In the genomic region with DNA sequence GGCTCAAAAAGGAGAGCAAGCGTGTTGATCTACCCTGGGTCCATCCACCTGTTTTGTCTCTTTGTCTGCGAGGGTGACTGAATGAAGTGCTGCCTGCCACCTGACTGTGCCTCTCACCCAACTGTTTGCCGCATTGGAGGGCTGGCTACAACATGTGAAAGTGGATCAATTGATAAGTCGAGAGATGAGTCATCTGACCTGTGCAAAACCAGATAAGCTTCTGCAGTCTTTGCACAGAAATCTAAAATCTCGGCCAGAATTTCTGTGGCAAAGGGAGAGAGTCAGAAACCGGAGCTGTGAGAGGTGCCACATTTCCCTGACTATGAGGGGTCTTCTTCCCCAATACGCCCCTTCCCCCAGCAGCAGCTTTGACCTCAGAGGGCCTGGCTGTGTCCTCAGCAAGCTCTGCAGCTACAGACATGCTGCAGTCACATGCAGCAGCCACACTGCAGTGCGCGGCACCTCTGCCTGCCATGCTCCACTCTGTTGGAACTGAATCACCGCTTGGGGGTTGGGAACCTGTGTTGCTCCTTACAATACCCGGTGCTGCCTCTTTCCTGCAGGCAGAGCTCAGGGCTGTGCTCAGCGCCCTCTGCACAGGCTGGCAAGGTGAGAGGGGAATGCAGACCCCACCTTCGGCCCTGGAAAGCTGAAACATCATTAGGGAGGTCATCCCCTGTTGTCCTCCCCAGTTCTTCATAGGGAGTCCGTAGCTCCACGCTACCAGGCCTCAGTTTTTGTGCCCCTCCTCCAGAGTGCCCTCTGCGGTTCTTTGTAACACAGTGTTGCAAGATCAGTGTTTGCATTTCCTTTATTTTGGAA, we compare ENCODE assay signal across 9 cellular contexts. TPM values are rescaled to one million over a fixed set of nuclear protein-coding genes. Genes with fewer than 3 reads are reported as not detected.
DNase-seq lines count a peak whose midpoint lies in the region; ATAC-seq, FAIRE-seq and TF ChIP-seq lines count a peak whose summit lies in the region.
"Had no signal": no experiment of that assay in that cellular context is flagged by ENCODE, and none has a peak within 500 bp of the region (broad histone marks: within the 10 kb centered on the region; RNA-seq: fewer than 3 reads in every experiment).

No MANE protein-coding gene starts in this region.

- no peaks in the 10 kb centered on the region for H3K9me1 ChIP-seq in K562 (ENCODE audit: control insufficient read depth, insufficient read depth, low read length)

- H3K36me3 ChIP-seq in K562 (ENCODE audit: control insufficient read depth, insufficient read depth, low read length) (no peaks in the 10 kb centered on the region), parathyroid adenoma (ENCODE audit: control insufficient read depth, insufficient read depth, low read length) (no peaks in the 10 kb centered on the region)
- H3K36me3 ChIP-seq: WERI-Rb-1 had no signal

- H3K27me3 ChIP-seq in K562 (ENCODE audit: control insufficient read depth in 2 of 2, insufficient read depth in 2 of 2, low read length in 2 of 2) (peaks cover 19 to 32% of the 10 kb centered on the region in 2 experiments), parathyroid adenoma (ENCODE audit: control insufficient read depth, insufficient read depth, low read length) (no peaks in the 10 kb centered on the region)

- H4K20me1 ChIP-seq in K562 (replicated peaks; ENCODE audit: control insufficient read depth, insufficient read depth, low read length), result 0 out of 2 replicates have a peak, but pooled peaks cover 10% of the 10 kb centered on the region

- intact Hi-C loops in K562 (cut with micrococcal nuclease), result no loop called here

- TF ChIP-seq POLR2A in K562 (conservative IDR thresholded peaks at IDR 0.05), result no peak

- CTCF ChIA-PET in K562 (lab: Yijun Ruan, JAX; ENCODE audit: low intra/inter-chr PET ratio), result no interaction called here

- in situ Hi-C loops in K562 (cut with MboI), result no loop called here

- H3K4me2 ChIP-seq in K562 (ENCODE audit: insufficient read depth, low read length) (no peak overlapping the region), parathyroid adenoma (ENCODE audit: low read length) (peak overlapping the region; percentile 45)

- peak; percentile 21 for DNase-seq in NCI-H1436 (lab: John Stamatoyannopoulos, UW)
- DNase-seq in NCI-H1436 treated with DMSO at 0.1 percent for 48 hours (lab: John Stamatoyannopoulos, UW), result no peak
- DNase-seq in NCI-H2107 treated with DMSO at 0.1 percent for 48 hours (lab: John Stamatoyannopoulos, UW; ENCODE audit: unreplicated experiment), result peak; percentile 73
- peak; percentile 43 to 68 (median 61) for DNase-seq in K562 (ENCODE audit: extremely low read depth in 1 of 4, low spot score in 3 of 4)
- DNase-seq: WERI-Rb-1 had no signal

- peak; percentile 69 for TF ChIP-seq EP300 in K562 (IDR thresholded peaks at IDR 0.05; ENCODE audit: low read length)

- no TSS peak for BruUV-seq in K562 (replicated peaks; lab: Mats Ljungman, UMichigan)

- H3K4me1 ChIP-seq in K562 (replicated peaks in 1 of 2; ENCODE audit: control insufficient read depth in 2 of 2, insufficient read depth in 2 of 2, low read length in 2 of 2), result peaks cover 11 to 13% of the 10 kb centered on the region in 2 experiments
- peaks cover 14% of the 10 kb centered on the region for H3K4me1 ChIP-seq in parathyroid adenoma

- no peak overlapping the region for H3K27ac ChIP-seq in K562 (ENCODE audit: extremely low read depth, low read depth, low read length)
- peak overlapping the region; percentile 2 for H3K27ac ChIP-seq in parathyroid adenoma
- H3K27ac ChIP-seq: WERI-Rb-1 had no signal

- no peaks in the 10 kb centered on the region for H3K9me3 ChIP-seq in K562 (replicated peaks; ENCODE audit: control insufficient read depth, insufficient read depth, low read depth, low read length)
- H3K9me3 ChIP-seq in parathyroid adenoma (ENCODE audit: control insufficient read depth, low read length), result no peaks in the 10 kb centered on the region

- no peak for TF ChIP-seq CTCF in K562 (IDR thresholded peaks at IDR 0.05 in 2 of 3, conservative IDR thresholded peaks at IDR 0.05 in 1 of 3; ENCODE audit: insufficient read depth in 2 of 3, low read depth in 1 of 3, low read length in 3 of 3)
- no peak for TF ChIP-seq CTCF in parathyroid adenoma (IDR thresholded peaks at IDR 0.05)

- FAIRE-seq in K562 (lab: Jason Lieb, UNC), result peak; percentile 89

- WGBS in K562 (ENCODE audit: insufficient coverage, low coverage, missing lambda C conversion rate), result 8% methylated on average over 15 of the region's 16 CpGs

- H3K4me3 ChIP-seq in K562 (no peak overlapping the region), parathyroid adenoma (ENCODE audit: low read depth, low read length) (no peak overlapping the region)

- TF ChIP-seq RAD21 in K562 (CRISPR knock-in tag; conservative IDR thresholded peaks at IDR 0.05 in 1 of 2, IDR thresholded peaks at IDR 0.05 in 1 of 2), result no peak

- H3K79me2 ChIP-seq in K562 (ENCODE audit: control insufficient read depth, insufficient read depth, low read length) (no peaks in the 10 kb centered on the region), parathyroid adenoma (no peaks in the 10 kb centered on the region)

- peak; percentile 69 for ATAC-seq in K562
- ATAC-seq in HG02970 (IDR thresholded peaks at IDR 0.05; ENCODE audit: low FRiP score, unreplicated experiment), result no peak
- ATAC-seq in GM21423 (IDR thresholded peaks at IDR 0.05; ENCODE audit: unreplicated experiment), result no peak
- ATAC-seq in HG03159 (IDR thresholded peaks at IDR 0.05; ENCODE audit: unreplicated experiment), result no peak

- POLR2A ChIA-PET in K562 (lab: Yijun Ruan, JAX), result interaction anchor here (0.5 to 1.6 kb wide), 5 partner anchors 9 to 102 kb away, joined by 3 to 11 read pairs (median 4); no protein-coding TSS in a partner anchor

- peak overlapping the region in 1 of 2 experiments; percentile 74; a peak in 2 of 4 replicates for H3K9ac ChIP-seq in K562 (ENCODE audit: insufficient read depth in 1 of 2, low read depth in 2 of 2, low read length in 2 of 2)
- no peak overlapping the region for H3K9ac ChIP-seq in parathyroid adenoma

- H2AFZ ChIP-seq in K562 (ENCODE audit: low read depth, low read length) (no peak overlapping the region), parathyroid adenoma (peak overlapping the region; percentile 47)

RNA-seq across cellular contexts. Expression of a gene that starts 16.2 kb away (rescaled TPM):
- total RNA-seq in K562 (2011; cell fraction: chromatin; rRNA removed; ENCODE audit: low replicate concordance), result 0.88 and 1.3 TPM in 2 replicates
- 0.92 and 1.2 TPM in 2 replicates for total RNA-seq in K562 (2011; cell fraction: nucleolus; rRNA removed)
- total RNA-seq in K562 (2011; cell fraction: nucleoplasm; rRNA removed), result 0.53 and 1.2 TPM in 2 replicates
- total RNA-seq in K562 (2014; rRNA removed), result 0.04 and 0.09 TPM in 2 replicates
- 0.07 and 0.10 TPM in 2 replicates for total RNA-seq in K562 (2014; rRNA removed; fragmentation: Illumina TruSeq; extraction: Trizol)
- 0.14 and 0.23 TPM in 2 replicates for total RNA-seq in K562 (2015; rRNA removed; fragmentation: Illumina TruSeq; extraction: Trizol)
- total RNA-seq in K562 (2021), result 0.33 and 0.38 TPM in 2 replicates
- 0.22 and 0.29 TPM in 2 replicates for polyA plus RNA-seq in K562 (2011; rRNA removed)
- 0.19 and 0.49 TPM in 2 replicates for polyA plus RNA-seq in K562 (2011; cell fraction: cytosol; rRNA removed)
- polyA plus RNA-seq in K562 (2011; cell fraction: nucleus; rRNA removed), result 0.42 and 0.95 TPM in 2 replicates
- 0.21 and 0.29 TPM in 2 replicates for polyA plus RNA-seq in K562 (2012)
- 0.18 and 0.19 TPM in 2 replicates for polyA plus RNA-seq in K562 (2014; fragmentation: Illumina TruSeq; extraction: Trizol)
- polyA plus RNA-seq in K562 (2014; fragmentation: Nextera tagmentation; extraction: Ambion mirVana), result under 1 TPM in 1 of 2 experiments, not detected in 1; 0.04 TPM
- 0.12 and 0.13 TPM in 2 replicates for polyA plus RNA-seq in K562 (2014; rRNA removed)
- polyA minus RNA-seq in K562 (2011; rRNA and poly(A)+ RNA removed), result 0.18 and 0.53 TPM in 2 replicates
- not detected in 2 replicates for polyA minus RNA-seq in K562 (2011; cell fraction: cytosol; rRNA and poly(A)+ RNA removed)
- 0.67 and 0.78 TPM in 2 replicates for polyA minus RNA-seq in K562 (2011; cell fraction: nucleus; rRNA and poly(A)+ RNA removed)

RNA-seq across cellular contexts. Expression of a gene that starts 43.1 kb away (rescaled TPM):
- total RNA-seq in K562 (2011; cell fraction: chromatin; rRNA removed; ENCODE audit: low replicate concordance), result 68.1 and 102 TPM in 2 replicates
- 51.5 and 64.2 TPM in 2 replicates for total RNA-seq in K562 (2011; cell fraction: nucleolus; rRNA removed)
- 54.0 and 55.2 TPM in 2 replicates for total RNA-seq in K562 (2011; cell fraction: nucleoplasm; rRNA removed)
- 45.9 and 54.0 TPM in 2 replicates for total RNA-seq in K562 (2014; rRNA removed)
- total RNA-seq in K562 (2014; rRNA removed; fragmentation: Illumina TruSeq; extraction: Trizol), result 99.5 and 108 TPM in 2 replicates
- 108 and 114 TPM in 2 replicates for total RNA-seq in K562 (2015; rRNA removed; fragmentation: Illumina TruSeq; extraction: Trizol)
- total RNA-seq in K562 (2021), result 115 and 118 TPM in 2 replicates
- polyA plus RNA-seq in K562 (2011; rRNA removed), result 113 and 137 TPM in 2 replicates
- polyA plus RNA-seq in K562 (2011; cell fraction: cytosol; rRNA removed), result 152 and 175 TPM in 2 replicates
- polyA plus RNA-seq in K562 (2011; cell fraction: nucleus; rRNA removed), result 68.8 and 84.4 TPM in 2 replicates
- polyA plus RNA-seq in K562 (2012), result 104 and 123 TPM in 2 replicates
- 163 and 199 TPM in 2 replicates for polyA plus RNA-seq in K562 (2014; fragmentation: Illumina TruSeq; extraction: Trizol)
- 10 to 100 TPM; 20.2 to 21.5 TPM for polyA plus RNA-seq in K562 (2014; fragmentation: Nextera tagmentation; extraction: Ambion mirVana)
- 119 and 135 TPM in 2 replicates for polyA plus RNA-seq in K562 (2014; rRNA removed)
- 72.2 and 93.8 TPM in 2 replicates for polyA minus RNA-seq in K562 (2011; rRNA and poly(A)+ RNA removed)
- polyA minus RNA-seq in K562 (2011; cell fraction: cytosol; rRNA and poly(A)+ RNA removed), result 58.9 and 64.5 TPM in 2 replicates
- polyA minus RNA-seq in K562 (2011; cell fraction: nucleus; rRNA and poly(A)+ RNA removed), result 16.3 and 30.5 TPM in 2 replicates

RNA-seq across cellular contexts. Expression of a gene that starts 43.1 kb away (rescaled TPM):
- total RNA-seq in K562 (2011; cell fraction: chromatin; rRNA removed; ENCODE audit: low replicate concordance), result 147 and 152 TPM in 2 replicates
- 65.1 and 69.4 TPM in 2 replicates for total RNA-seq in K562 (2011; cell fraction: nucleolus; rRNA removed)
- total RNA-seq in K562 (2011; cell fraction: nucleoplasm; rRNA removed), result 79.9 and 80.1 TPM in 2 replicates
- total RNA-seq in K562 (2014; rRNA removed) (46.1 and 51.8 TPM in 2 replicates), K562 (2014; rRNA removed; fragmentation: Illumina TruSeq; extraction: Trizol) (49.8 and 53.7 TPM in 2 replicates), K562 (2015; rRNA removed; fragmentation: Illumina TruSeq; extraction: Trizol) (50.7 and 55.3 TPM in 2 replicates), K562 (2021) (140 and 145 TPM in 2 replicates)
- polyA plus RNA-seq in K562 (2011; rRNA removed) (134 and 203 TPM in 2 replicates), K562 (2014; fragmentation: Illumina TruSeq; extraction: Trizol) (157 and 191 TPM in 2 replicates), K562 (2014; fragmentation: Nextera tagmentation; extraction: Ambion mirVana) (100 to 1,000 TPM; 152 to 195 TPM), K562 (2014; rRNA removed) (116 and 138 TPM in 2 replicates)
- polyA plus RNA-seq in K562 (2011; cell fraction: cytosol; rRNA removed), result 143 and 174 TPM in 2 replicates
- polyA plus RNA-seq in K562 (2011; cell fraction: nucleus; rRNA removed), result 104 TPM in 2 replicates
- 83.1 and 121 TPM in 2 replicates for polyA plus RNA-seq in K562 (2012)
- polyA minus RNA-seq in K562 (2011; rRNA and poly(A)+ RNA removed), result 216 and 350 TPM in 2 replicates
- polyA minus RNA-seq in K562 (2011; cell fraction: cytosol; rRNA and poly(A)+ RNA removed), result 68.4 and 96.7 TPM in 2 replicates
- polyA minus RNA-seq in K562 (2011; cell fraction: nucleus; rRNA and poly(A)+ RNA removed), result 32.4 and 52.9 TPM in 2 replicates
